In the genomic region with DNA sequence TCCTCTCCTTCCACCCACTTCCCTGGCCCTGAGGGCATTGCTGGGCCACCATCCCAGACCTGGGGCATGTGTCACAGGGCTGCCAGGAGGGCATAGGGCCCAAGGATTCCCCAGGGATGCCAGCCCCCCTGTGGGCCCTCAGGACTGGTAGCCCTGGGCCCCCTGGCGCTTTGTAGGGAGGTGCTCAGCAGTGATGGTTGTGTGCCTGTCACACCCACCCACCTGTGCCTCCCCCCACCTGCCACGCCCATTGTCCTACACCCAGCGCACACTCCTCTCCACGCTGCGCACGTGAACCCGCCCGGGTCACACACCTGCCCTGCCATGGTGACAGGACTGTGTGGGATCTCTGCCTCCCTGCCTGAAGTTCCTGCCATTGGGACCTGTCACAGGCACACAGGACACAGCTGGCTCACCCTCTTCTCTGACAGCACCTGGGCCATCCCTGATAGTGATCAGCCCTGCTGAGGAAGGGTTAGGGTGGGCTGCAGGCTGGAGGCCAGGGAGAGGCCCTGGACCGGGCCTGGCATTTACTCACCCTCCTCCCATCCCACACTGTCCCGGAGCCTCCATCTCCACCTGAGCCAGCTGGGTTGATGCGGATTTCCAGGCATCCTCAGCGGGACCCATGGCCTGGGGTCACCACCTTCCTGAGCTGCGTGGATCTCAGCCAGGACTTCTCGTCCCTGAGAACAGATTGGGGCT, we compare ENCODE assay signal across 16 cellular contexts.
"Had no signal": no experiment of that assay in that cellular context is flagged by ENCODE, and none has a peak within 500 bp of the region (broad histone marks: within the 10 kb centered on the region; RNA-seq: fewer than 3 reads in every experiment).

No MANE protein-coding gene starts in this region.

- H3K36me3 ChIP-seq: adrenal gland, neural progenitor cell had no signal

- H3K4me2 ChIP-seq: hepatocyte, neural progenitor cell had no signal

- H3K27me3 ChIP-seq: adrenal gland, hepatocyte, neural progenitor cell, tibial artery had no signal

- ATAC-seq: activated CD4-positive, CD25-positive, alpha-beta regulatory T cell treated with anti-CD3 and anti-CD28 coated beads, Interleukin-2, amount 50 U/mL, for 24 hours; stimulated activated naive B cell treated with anti-CD40 and anti-IgM and Interleukin-4, amounts not matched to agents 10 μg/mL and 1 μg/mL and 100 μg/mL, for 72 hours; T-cell had no signal

- DNase-seq: activated CD4-positive, alpha-beta T cell treated with anti-CD3 and anti-CD28 coated beads, Interleukin-2, amount 50 U/mL, for 1 hour; activated effector memory CD4-positive, alpha-beta T cell treated with anti-CD3 and anti-CD28 coated beads, Interleukin-2, amount 50 U/mL, for 16 hours; activated T-cell treated with anti-CD3 and anti-CD28 coated beads, Interleukin-2, amount 50 U/mL, for 24 hours; kidney; midbrain; retina; stimulated activated CD4-positive, alpha-beta T cell treated with anti-CD3 and anti-CD28 coated beads, Interleukin-2, amount 100 ng/mL, for 48 hours; stimulated activated naive B cell treated with anti-CD40 and anti-IgM and Interleukin-4, amounts not matched to agents 10 μg/mL and 1 μg/mL and 100 μg/mL, for 72 hours; T-cell; T-helper 9 cell had no signal

- H3K27ac ChIP-seq: adrenal gland, hepatocyte, neural progenitor cell, parathyroid adenoma had no signal

- H2AFZ ChIP-seq: hepatocyte, neural progenitor cell, parathyroid adenoma had no signal

- H3K9me3 ChIP-seq: adrenal gland, tibial artery had no signal

- H3K79me2 ChIP-seq: hepatocyte, parathyroid adenoma had no signal

- H3K4me1 ChIP-seq: adrenal gland, neural progenitor cell had no signal

- H3K4me3 ChIP-seq: adrenal gland, hepatocyte, neural progenitor cell, tibial artery had no signal
